ENCODE assay signal across 21 cellular contexts in genomic region chr1:108913105-108913948, GRCh38. TPM values are rescaled to one million over a fixed set of nuclear protein-coding genes. Genes with fewer than 3 reads are reported as not detected.
DNase-seq lines count a peak whose midpoint lies in the region; ATAC-seq lines count a peak whose summit lies in the region.
"Had no signal": no experiment of that assay in that cellular context is flagged by ENCODE, and none has a peak within 500 bp of the region (broad histone marks: within the 10 kb centered on the region; RNA-seq: fewer than 3 reads in every experiment).

No MANE protein-coding gene starts in this region.

- peak; percentile 59 for ATAC-seq in Right ventricle myocardium superior (ENCODE audit: poor library complexity)
- ATAC-seq: A549; activated CD4-positive, CD25-positive, alpha-beta regulatory T cell treated with anti-CD3 and anti-CD28 coated beads, Interleukin-2, amount 50 U/mL, for 24 hours; activated T-helper 17 cell treated with anti-CD3 and anti-CD28 coated beads, Interleukin-2, amount 50 U/mL, for 72 hours; stimulated activated naive CD8-positive, alpha-beta T cell treated with anti-CD3 and anti-CD28 coated beads, Interleukin-15, Interleukin-2, amounts not matched to agents 100 U/mL and 50 U/mL, for 24 hours; T-helper 17 cell had no signal

- intact Hi-C loops in Right ventricle myocardium superior (cut with DNase I) (no loop called here), cardiac septum (cut with DNase I) (no loop called here)

- H3K27ac ChIP-seq in temporal lobe (ENCODE audit: low read depth, low read length) = peak overlapping the region; percentile 1
- H3K27ac ChIP-seq: A549 had no signal

- DNase-seq in Right ventricle myocardium superior (no peak), cardiac septum (ENCODE audit: low spot score) (no peak), amniotic epithelial cell (ENCODE audit: low read depth) (peak; percentile 45), glomerular endothelial cell (ENCODE audit: extremely low read depth, low read depth, low spot score) (peak; percentile 47), hypothalamus (lab: John Stamatoyannopoulos, UW) (no peak), NCI-H510A (lab: John Stamatoyannopoulos, UW) (no peak)
- DNase-seq in stimulated activated CD4-positive, alpha-beta T cell treated with anti-CD3 and anti-CD28 coated beads, Interleukin-2, amount 100 ng/mL, for 24 hours = no peak
- DNase-seq: activated CD8-positive, alpha-beta memory T cell treated with anti-CD3 and anti-CD28 coated beads for 24 hours; DMS153; islet precursor cell; NCI-H2171; NK-92 treated with Interleukin-12 subunit alpha and Interleukin-12 subunit beta, amount 100 ng/mL, for 24 hours; stimulated activated naive CD8-positive, alpha-beta T cell treated with anti-CD3 and anti-CD28 coated beads, Interleukin-15, Interleukin-2, amounts not matched to agents 100 U/mL and 50 U/mL, for 24 hours; T-helper 17 cell had no signal

RNA-seq across cellular contexts. Expression of gene GPSM2, which starts 36.5 kb away (rescaled TPM):
- total RNA-seq in Right ventricle myocardium superior (7.0 TPM), cardiac septum (0.92 TPM), glomerular endothelial cell (6.8 and 8.5 TPM in 2 replicates), temporal lobe (52.6 TPM)

RNA-seq across cellular contexts. Expression of gene CLCC1, which starts 50.0 kb away (rescaled TPM):
- total RNA-seq in Right ventricle myocardium superior (28.2 TPM), cardiac septum (24.7 TPM), glomerular endothelial cell (19.5 and 19.7 TPM in 2 replicates), temporal lobe (26.1 TPM)

RNA-seq across cellular contexts. Expression of gene AKNAD1, which starts 56.4 kb away (rescaled TPM):
- total RNA-seq in Right ventricle myocardium superior = not detected
- not detected for total RNA-seq in cardiac septum
- 1.4 TPM in 1 of 2 replicates, not detected in the other for total RNA-seq in glomerular endothelial cell
- total RNA-seq in temporal lobe = 3.0 TPM
- total RNA-seq: activated T-helper 17 cell treated with anti-CD3 and anti-CD28 coated beads, Interleukin-2, amount 50 U/mL, for 72 hours; H1; renal cortical epithelial cell; T-helper 17 cell; ureter had no signal

Comparison
In these comparisons a context has a peak if more than half of its experiments do, and no peak if none do; other contexts are left out.
1. DNase-seq: peak in amniotic epithelial cell (single experiment) and glomerular endothelial cell (single experiment); none in Right ventricle myocardium superior (single experiment), cardiac septum (single experiment), hypothalamus (0 of 51), NCI-H510A (single experiment) and stimulated activated CD4-positive, alpha-beta T cell treated with anti-CD3 and anti-CD28 coated beads, Interleukin-2, amount 100 ng/mL, for 24 hours (0 of 2).